ENCODE assay signal across 19 cellular contexts in genomic region chr6:42032366-42032765, GRCh38. TPM values are rescaled to one million over a fixed set of nuclear protein-coding genes. Genes with fewer than 3 reads are reported as not detected.
DNase-seq lines count a peak whose midpoint lies in the region; ATAC-seq and TF ChIP-seq lines count a peak whose summit lies in the region.
"Had no signal": no experiment of that assay in that cellular context is flagged by ENCODE, and none has a peak within 500 bp of the region (broad histone marks: within the 10 kb centered on the region; RNA-seq: fewer than 3 reads in every experiment).

No MANE protein-coding gene starts in this region.

- DNase-seq in activated CD4-positive, alpha-beta T cell treated with anti-CD3 and anti-CD28 coated beads for 36 hours, result no peak
- no peak for DNase-seq in activated CD4-positive, alpha-beta T cell treated with anti-CD3 and anti-CD28 coated beads, Interleukin-2, amount 50 U/mL, for 4 hours
- no peak for DNase-seq in activated naive CD4-positive, alpha-beta T cell treated with anti-CD3 and anti-CD28 coated beads, Interleukin-2, amount 50 U/mL, for 72 hours (ENCODE audit: low spot score in 2 of 2)
- DNase-seq in smooth muscle cell (lab: John Stamatoyannopoulos, UW; ENCODE audit: unreplicated experiment), result no peak
- DNase-seq: activated CD4-positive, CD25-positive, alpha-beta regulatory T cell; cortex of kidney; erythroblast; MG63; NCI-H187 treated with DMSO at 0.1 percent for 48 hours; NCI-H69; nucleus accumbens; PC-3; stimulated activated CD4-positive, alpha-beta T cell treated with anti-CD3 and anti-CD28 coated beads, Interleukin-2, amount 100 ng/mL, for 24 hours had no signal

- no peaks in the 10 kb centered on the region for H3K79me2 ChIP-seq in smooth muscle cell (ENCODE audit: low read depth)

- POLR2A ChIA-PET in activated CD4-positive, alpha-beta T cell treated with anti-CD3 and anti-CD28 coated beads for 36 hours (lab: Charles Lee), result no interaction called here

- H3K36me3 ChIP-seq in KOPT-K1 (ENCODE audit: insufficient read depth, low read length) (no peaks in the 10 kb centered on the region), neutrophil (no peaks in the 10 kb centered on the region), smooth muscle cell (ENCODE audit: low read depth) (no peaks in the 10 kb centered on the region)
- H3K36me3 ChIP-seq: MG63 had no signal

- H3K27me3 ChIP-seq in neutrophil (no peaks in the 10 kb centered on the region), smooth muscle cell (ENCODE audit: low read depth) (no peaks in the 10 kb centered on the region)
- H3K27me3 ChIP-seq: MG63 had no signal

- CTCF ChIA-PET in activated CD4-positive, alpha-beta T cell treated with anti-CD3 and anti-CD28 coated beads for 36 hours (lab: Charles Lee), result interaction anchor here (1.3 kb wide), 1 partner anchor 246 kb away, joined by 3 read pairs; no protein-coding TSS in a partner anchor

- no peaks in the 10 kb centered on the region for H4K20me1 ChIP-seq in smooth muscle cell (ENCODE audit: low read depth)

- H3K9me3 Mint-ChIP-seq in activated CD4-positive, alpha-beta T cell treated with anti-CD3 and anti-CD28 coated beads for 36 hours (ENCODE audit: low read depth), result no peaks in the 10 kb centered on the region
- H3K9me3 Mint-ChIP-seq in activated naive CD4-positive, alpha-beta T cell treated with anti-CD3 and anti-CD28 coated beads, Interleukin-2, amount 50 U/mL, for 72 hours, result no peaks in the 10 kb centered on the region

- H3K36me3 Mint-ChIP-seq in activated CD4-positive, alpha-beta T cell treated with anti-CD3 and anti-CD28 coated beads for 36 hours (ENCODE audit: low read depth), result peaks cover 40% of the 10 kb centered on the region
- peaks cover 20 to 29% of the 10 kb centered on the region in 2 donors for H3K36me3 Mint-ChIP-seq in activated naive CD4-positive, alpha-beta T cell treated with anti-CD3 and anti-CD28 coated beads, Interleukin-2, amount 50 U/mL, for 72 hours

- H3K27ac ChIP-seq in KOPT-K1 (ENCODE audit: low read depth, low read length, poor library complexity, severe bottlenecking) (peak overlapping the region; percentile 98), neutrophil (peak overlapping the region; percentile 96), smooth muscle cell (ENCODE audit: low read depth) (no peak overlapping the region)

- H3K4me3 Mint-ChIP-seq in activated CD4-positive, alpha-beta T cell treated with anti-CD3 and anti-CD28 coated beads for 36 hours, result peak overlapping the region; percentile 17

- no peak overlapping the region for H3K4me2 ChIP-seq in smooth muscle cell

- no peak for ATAC-seq in activated CD4-positive, alpha-beta T cell treated with anti-CD3 and anti-CD28 coated beads for 36 hours
- no peak for ATAC-seq in activated naive CD4-positive, alpha-beta T cell treated with anti-CD3 and anti-CD28 coated beads, Interleukin-2, amount 50 U/mL, for 72 hours
- ATAC-seq in HG03159 (IDR thresholded peaks at IDR 0.05; ENCODE audit: unreplicated experiment), result no peak
- no peak for ATAC-seq in GM18517 (IDR thresholded peaks at IDR 0.05; ENCODE audit: unreplicated experiment)
- ATAC-seq: GM12878, PC-3, right cardiac atrium had no signal

- peaks cover 80% of the 10 kb centered on the region for H3K4me1 Mint-ChIP-seq in activated CD4-positive, alpha-beta T cell treated with anti-CD3 and anti-CD28 coated beads for 36 hours

- peak overlapping the region; percentile 99 for H3K27ac Mint-ChIP-seq in activated CD4-positive, alpha-beta T cell treated with anti-CD3 and anti-CD28 coated beads for 36 hours
- H3K27ac Mint-ChIP-seq in activated naive CD4-positive, alpha-beta T cell treated with anti-CD3 and anti-CD28 coated beads, Interleukin-2, amount 50 U/mL, for 72 hours, result peak overlapping the region; percentile 92 to 100

- no peaks in the 10 kb centered on the region for H3K9me3 ChIP-seq in KOPT-K1 (ENCODE audit: insufficient read depth, low read length, poor library complexity, severe bottlenecking)
- H3K9me3 ChIP-seq in neutrophil, result no peaks in the 10 kb centered on the region
- H3K9me3 ChIP-seq in smooth muscle cell (replicated peaks; ENCODE audit: low read depth), result no peaks in the 10 kb centered on the region
- H3K9me3 ChIP-seq: MG63 had no signal

- no peak overlapping the region for H3K9ac ChIP-seq in smooth muscle cell (ENCODE audit: low read depth)

- WGBS in smooth muscle cell (ENCODE audit: low lambda C conversion rate), result 97% methylated on average over 6 of the region's 6 CpGs

- no peaks in the 10 kb centered on the region for H3K27me3 Mint-ChIP-seq in activated CD4-positive, alpha-beta T cell treated with anti-CD3 and anti-CD28 coated beads for 36 hours

- H3K4me3 ChIP-seq in neutrophil (ENCODE audit: low read depth in 1 of 2, low read length in 1 of 2), result peak overlapping the region in 1 of 2 experiments; percentile 1
- no peak overlapping the region for H3K4me3 ChIP-seq in smooth muscle cell
- H3K4me3 ChIP-seq: GM12878, MG63 had no signal

- TF ChIP-seq CTCF in neutrophil (IDR thresholded peaks at IDR 0.05) (no peak), smooth muscle cell (IDR thresholded peaks at IDR 0.05; ENCODE audit: borderline replicate concordance, insufficient read depth, poor library complexity, severe bottlenecking) (no peak)

- no peaks in the 10 kb centered on the region for H3F3A ChIP-seq in smooth muscle cell (ENCODE audit: low read depth)

- intact Hi-C loops in activated CD4-positive, alpha-beta T cell treated with anti-CD3 and anti-CD28 coated beads for 36 hours (cut with DNase I, micrococcal nuclease), result no loop called here

- peaks cover 55 to 58% of the 10 kb centered on the region in 2 experiments for H3K4me1 ChIP-seq in neutrophil (ENCODE audit: control insufficient read depth in 1 of 2, insufficient read depth in 1 of 2, low read depth in 1 of 2, low read length in 1 of 2)
- H3K4me1 ChIP-seq in smooth muscle cell (ENCODE audit: low read depth), result peaks cover 3% of the 10 kb centered on the region

- no peak overlapping the region for H2AFZ ChIP-seq in smooth muscle cell (ENCODE audit: low read depth)

RNA-seq across cellular contexts. Expression of gene TAF8, which starts 18.0 kb away (rescaled TPM):
- 10 to 100 TPM; 52.3 to 53.1 TPM for total RNA-seq in activated CD4-positive, alpha-beta T cell treated with anti-CD3 and anti-CD28 coated beads for 36 hours
- total RNA-seq in activated naive CD4-positive, alpha-beta T cell treated with anti-CD3 and anti-CD28 coated beads, Interleukin-2, amount 50 U/mL, for 72 hours, result 10 to 100 TPM; 62.9 to 77.1 TPM
- total RNA-seq in smooth muscle cell, result 9.8 and 11.3 TPM in 2 replicates
- 8.1 and 9.3 TPM in 2 replicates for polyA plus RNA-seq in smooth muscle cell
